ENCODE assay signal across 8 cellular contexts in genomic region chr14:24145700-24146621, GRCh38. TPM values are rescaled to one million over a fixed set of nuclear protein-coding genes. Genes with fewer than 3 reads are reported as not detected.
DNase-seq lines count a peak whose midpoint lies in the region; ATAC-seq and TF ChIP-seq lines count a peak whose summit lies in the region.

A gene with protein sequence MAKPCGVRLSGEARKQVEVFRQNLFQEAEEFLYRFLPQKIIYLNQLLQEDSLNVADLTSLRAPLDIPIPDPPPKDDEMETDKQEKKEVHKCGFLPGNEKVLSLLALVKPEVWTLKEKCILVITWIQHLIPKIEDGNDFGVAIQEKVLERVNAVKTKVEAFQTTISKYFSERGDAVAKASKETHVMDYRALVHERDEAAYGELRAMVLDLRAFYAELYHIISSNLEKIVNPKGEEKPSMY (minus strand): TSS chr14:24146610. CDS start chr14:24146581, 29 bp downstream.

- peak within 1 kb of the TSS; percentile 96 for H3K27ac ChIP-seq in KOPT-K1 (ENCODE audit: low read depth, low read length, poor library complexity, severe bottlenecking)
- peak within 1 kb of the TSS; percentile 75 to 90 for H3K27ac ChIP-seq in ascending aorta
- peak within 1 kb of the TSS; percentile 37 for H3K27ac ChIP-seq in iPS-18a (ENCODE audit: low read length)
- H3K27ac ChIP-seq in skin epidermis: peak within 1 kb of the TSS; percentile 58 to 94 (median 88)

- no peaks in the 10 kb centered on the region for H3K9me3 ChIP-seq in KOPT-K1 (ENCODE audit: insufficient read depth, low read length, poor library complexity, severe bottlenecking)
- no peaks in the 10 kb centered on the region for H3K9me3 ChIP-seq in ascending aorta
- no peaks in the 10 kb centered on the region for H3K9me3 ChIP-seq in iPS-18a (ENCODE audit: control insufficient read depth, low read depth, low read length)

- H3K9ac ChIP-seq in iPS-18a (ENCODE audit: low read length): peak within 1 kb of the TSS; percentile 71

- no peak for ATAC-seq in GM21447 (IDR thresholded peaks at IDR 0.05; ENCODE audit: unreplicated experiment)

- peak within 1 kb of the TSS; percentile 76 to 100 for H3K4me3 ChIP-seq in ascending aorta
- peak within 1 kb of the TSS; percentile 97 for H3K4me3 ChIP-seq in iPS-18a (ENCODE audit: low read length)
- peak within 1 kb of the TSS; percentile 64 to 93 (median 82) for H3K4me3 ChIP-seq in skin epidermis

- H3K4me1 ChIP-seq in ascending aorta: peaks cover 24 to 26% of the 10 kb centered on the region in 2 donors
- H3K4me1 ChIP-seq in iPS-18a (ENCODE audit: control insufficient read depth, low read depth, low read length): peaks cover 8% of the 10 kb centered on the region

- in situ Hi-C loops in Caki2 (cut with HindIII; ENCODE audit: low pct_unique_long_range_greater_than_20kb, low sequenced_read_pairs): no loop called here

- H3K36me3 ChIP-seq in KOPT-K1 (ENCODE audit: insufficient read depth, low read length) (peaks cover 54% of the 10 kb centered on the region), ascending aorta (peaks cover 16 to 21% of the 10 kb centered on the region in 2 donors), iPS-18a (ENCODE audit: control insufficient read depth, low read depth, low read length) (peaks cover 35% of the 10 kb centered on the region)

- peak; percentile 60 for DNase-seq in Caki2 (ENCODE audit: low read depth)
- DNase-seq in ascending aorta (ENCODE audit: low spot score in 2 of 2): no peak
- DNase-seq in NCI-H446 (lab: John Stamatoyannopoulos, UW): no peak
- no peak for DNase-seq in foreskin melanocyte

- H3K27me3 ChIP-seq in ascending aorta: no peaks in the 10 kb centered on the region
- H3K27me3 ChIP-seq in iPS-18a (ENCODE audit: control insufficient read depth, insufficient read depth, low read length): no peaks in the 10 kb centered on the region

- intact Hi-C loops in ascending aorta (cut with DNase I): loop anchor here (2.0 to 10.0 kb wide), 4 partner anchors 43 to 841 kb away; partner anchors contain the start of genes BCL2L2, GMPR2, IPO4 and NEDD8

- TF ChIP-seq CTCF in ascending aorta (IDR thresholded peaks at IDR 0.05): no peak

RNA-seq across cellular contexts. Expression of the gene that starts here (rescaled TPM):
- total RNA-seq in Caki2 (2014; rRNA removed; shearing (Covaris generic); ENCODE audit: low replicate concordance): 191 and 202 TPM in 2 replicates
- 100 TPM for total RNA-seq in ascending aorta

Comparison
In these comparisons a context has a peak if more than half of its experiments do, and no peak if none do; other contexts are left out.
1. H3K27ac ChIP-seq: peak in every context shown above with its lines; median percentile 96 in KOPT-K1; 88 in skin epidermis; 82 in ascending aorta; 37 in iPS-18a.